In the genomic region with DNA sequence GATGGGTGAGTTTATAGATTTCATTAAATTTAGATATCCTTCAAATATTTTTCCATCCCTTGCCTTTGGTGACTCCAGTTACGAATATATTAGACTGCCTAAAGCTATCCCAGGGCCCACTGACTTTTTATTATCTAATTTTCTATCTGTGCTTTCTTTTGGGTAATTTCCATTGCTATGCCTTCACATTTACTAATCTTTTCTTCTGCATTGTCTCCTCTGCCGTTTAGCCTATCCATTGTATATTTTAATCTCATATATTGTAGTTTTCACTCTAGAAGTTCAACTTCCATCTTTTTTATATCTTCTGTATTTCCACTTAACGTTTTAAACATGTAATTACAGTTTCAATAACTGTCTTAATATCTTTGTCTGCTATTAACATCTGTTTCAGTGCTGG, we compare ENCODE assay signal across 28 cellular contexts.
"Had no signal": no experiment of that assay in that cellular context is flagged by ENCODE, and none has a peak within 500 bp of the region (broad histone marks: within the 10 kb centered on the region; RNA-seq: fewer than 3 reads in every experiment).

No MANE protein-coding gene starts in this region.

- H3K36me3 ChIP-seq: colonic mucosa, esophagus muscularis mucosa, esophagus squamous epithelium, gastrocnemius medialis, gastroesophageal sphincter, heart left ventricle, heart right ventricle had no signal

- FAIRE-seq: colon, endometrium, endothelial cell of umbilical vein, frontal cortex had no signal

- H3K27ac ChIP-seq: colonic mucosa, coronary artery, dorsolateral prefrontal cortex, epithelial cell of prostate, esophagus muscularis mucosa, esophagus squamous epithelium, foreskin keratinocyte, gastrocnemius medialis, gastroesophageal sphincter, heart left ventricle, heart right ventricle had no signal

- ATAC-seq: effector memory CD8-positive, alpha-beta T cell; esophagus mucosa; foreskin keratinocyte; gastrocnemius medialis; gastroesophageal sphincter; heart left ventricle; heart right ventricle had no signal

- H3K4me1 ChIP-seq: colonic mucosa had no signal

- H3K9me3 ChIP-seq: colonic mucosa, esophagus muscularis mucosa, esophagus squamous epithelium, gastrocnemius medialis, gastroesophageal sphincter, heart left ventricle, heart right ventricle had no signal

- H3K4me3 ChIP-seq: colonic mucosa, coronary artery, dorsolateral prefrontal cortex, esophagus muscularis mucosa, esophagus squamous epithelium, gastrocnemius medialis, gastroesophageal sphincter, heart left ventricle, heart right ventricle had no signal

- H3K27me3 ChIP-seq: colonic mucosa, dorsolateral prefrontal cortex, esophagus muscularis mucosa, esophagus squamous epithelium, foreskin keratinocyte, gastrocnemius medialis, gastroesophageal sphincter, heart left ventricle, heart right ventricle had no signal

- DNase-seq: colonic mucosa; cortex of kidney; dermis blood vessel endothelial cell; dorsolateral prefrontal cortex; effector CD4-positive, alpha-beta T cell; effector CD8-positive, alpha-beta T cell; effector memory CD4-positive, alpha-beta T cell; effector memory CD8-positive, alpha-beta T cell; endodermal cell; erythroblast; esophagus squamous epithelium; foreskin fibroblast; foreskin keratinocyte; foreskin melanocyte; gastrocnemius medialis; glutamatergic neuron; head of caudate nucleus; heart left ventricle; heart right ventricle had no signal
